Comparison of ENCODE assay signal across 34 cellular contexts in genomic region chr2:219876931-219877330, GRCh38.
"Had no signal": no experiment of that assay in that cellular context is flagged by ENCODE, and none has a peak within 500 bp of the region (broad histone marks: within the 10 kb centered on the region; RNA-seq: fewer than 3 reads in every experiment).

No MANE protein-coding gene starts in this region.

- DNase-seq: Karpas-422, Kasumi-1, KG1, MG63, MM.1S, MV-4-11, NCI-H1048, NCI-H1092, NCI-H1092 treated with DMSO at 0.1 percent for 48 hours, NCI-H1105, NCI-H1105 treated with DMSO at 0.1 percent for 48 hours, NCI-H1417, NCI-H1417 treated with DMSO at 0.1 percent for 48 hours, NCI-H1436, NCI-H1436 treated with DMSO at 0.1 percent for 48 hours, NCI-H146, NCI-H1694, NCI-H1694 treated with DMSO at 0.1 percent for 48 hours, NCI-H187, NCI-H187 treated with DMSO at 0.1 percent for 48 hours, NCI-H1930, NCI-H2029, NCI-H2029 treated with DMSO at 0.1 percent for 48 hours, NCI-H2081, NCI-H2081 treated with DMSO at 0.1 percent for 48 hours, NCI-H2107, NCI-H2171, NCI-H2171 treated with DMSO at 0.1 percent for 48 hours, NCI-H2227 treated with DMSO at 0.1 percent for 48 hours, NCI-H226, NCI-H345, NCI-H446, NCI-H446 treated with DMSO at 0.1 percent for 48 hours had no signal

- H3K9ac ChIP-seq: KMS-11 had no signal

- H3K36me3 ChIP-seq: MG63 had no signal

- H3K27me3 ChIP-seq: MG63 had no signal

- H3K9me3 ChIP-seq: MG63 had no signal

- H3K4me2 ChIP-seq: KMS-11 had no signal

- H3K27ac ChIP-seq: KMS-11 had no signal

- H3K4me3 ChIP-seq: MG63 had no signal
